ENCODE assay signal across 16 cellular contexts in genomic region chr1:3596663-3597598, GRCh38. TPM values are rescaled to one million over a fixed set of nuclear protein-coding genes. Genes with fewer than 3 reads are reported as not detected.
DNase-seq lines count a peak whose midpoint lies in the region; ATAC-seq and TF ChIP-seq lines count a peak whose summit lies in the region.
"Had no signal": no experiment of that assay in that cellular context is flagged by ENCODE, and none has a peak within 500 bp of the region (broad histone marks: within the 10 kb centered on the region; RNA-seq: fewer than 3 reads in every experiment).

No MANE protein-coding gene starts in this region.

- H3K36me3 ChIP-seq in GM23338 (ENCODE audit: insufficient read depth), result no peaks in the 10 kb centered on the region
- H3K36me3 ChIP-seq: upper lobe of left lung had no signal

- no peaks in the 10 kb centered on the region for H3K9me2 ChIP-seq in GM23338 (ENCODE audit: insufficient read depth)

- intact Hi-C loops in CD4-positive, alpha-beta T cell (cut with DNase I, micrococcal nuclease), result no loop called here
- intact Hi-C loops in natural killer cell (cut with micrococcal nuclease), result no loop called here

- peaks cover 19% of the 10 kb centered on the region for H3K4me1 Mint-ChIP-seq in CD4-positive, alpha-beta T cell (ENCODE audit: low read depth)
- H3K4me1 Mint-ChIP-seq in GM23338, result peaks cover 27% of the 10 kb centered on the region
- peaks cover 15% of the 10 kb centered on the region for H3K4me1 Mint-ChIP-seq in activated T-cell treated with anti-CD3 and anti-CD28 coated beads, Interleukin-2, amount 50 U/mL, for 4 hours (ENCODE audit: low read depth)
- peaks cover 28 to 52% of the 10 kb centered on the region in 2 donors for H3K4me1 Mint-ChIP-seq in natural killer cell

- H3K9me3 ChIP-seq in CD4-positive, alpha-beta T cell (ENCODE audit: control insufficient read depth, low read length), result no peaks in the 10 kb centered on the region
- H3K9me3 ChIP-seq: mucosa of descending colon, upper lobe of left lung had no signal

- TF ChIP-seq CTCF in CD4-positive, alpha-beta T cell (IDR thresholded peaks at IDR 0.05), result no peak
- TF ChIP-seq CTCF in GM23338 (conservative IDR thresholded peaks at IDR 0.05; ENCODE audit: low read depth in 2 of 2) (no peak), natural killer cell (IDR thresholded peaks at IDR 0.05) (no peak)

- H3K4me3 Mint-ChIP-seq in CD4-positive, alpha-beta T cell, result peak overlapping the region; percentile 78
- H3K4me3 Mint-ChIP-seq in GM23338, result no peak overlapping the region
- H3K4me3 Mint-ChIP-seq in activated T-cell treated with anti-CD3 and anti-CD28 coated beads, Interleukin-2, amount 50 U/mL, for 4 hours, result peak overlapping the region; percentile 44
- H3K4me3 Mint-ChIP-seq in natural killer cell, result peak overlapping the region; percentile 91

- H3K27ac ChIP-seq in CD4-positive, alpha-beta T cell (ENCODE audit: low read depth, low read length), result no peak overlapping the region
- no peak overlapping the region for H3K27ac ChIP-seq in GM23338 (ENCODE audit: low read depth)
- H3K27ac ChIP-seq: parathyroid adenoma, upper lobe of left lung had no signal

- H2AFZ ChIP-seq in GM23338, result no peak overlapping the region
- H2AFZ ChIP-seq: parathyroid adenoma had no signal

- no peaks in the 10 kb centered on the region for H3K36me3 Mint-ChIP-seq in CD4-positive, alpha-beta T cell (ENCODE audit: low read depth)
- H3K36me3 Mint-ChIP-seq in GM23338 (ENCODE audit: low read depth) (no peaks in the 10 kb centered on the region; the same call in 2 of the 3 replicates), natural killer cell (no peaks in the 10 kb centered on the region)
- no peaks in the 10 kb centered on the region for H3K36me3 Mint-ChIP-seq in activated T-cell treated with anti-CD3 and anti-CD28 coated beads, Interleukin-2, amount 50 U/mL, for 4 hours (ENCODE audit: insufficient read depth)

- peak; percentile 42 for ATAC-seq in CD4-positive, alpha-beta T cell (ENCODE audit: poor library complexity)
- no peak for ATAC-seq in GM23338
- peak; percentile 7 to 13 for ATAC-seq in activated T-cell treated with anti-CD3 and anti-CD28 coated beads, Interleukin-2, amount 50 U/mL, for 4 hours
- peak in 2 of 3 donors; percentile 2 to 10 for ATAC-seq in natural killer cell

- no peaks in the 10 kb centered on the region for H4K20me1 ChIP-seq in GM23338 (replicated peaks; ENCODE audit: insufficient read depth)

- DNase-seq in CD4-positive, alpha-beta T cell, result no peak
- no peak for DNase-seq in GM23338 (ENCODE audit: low spot score)
- no peak for DNase-seq in activated T-cell treated with anti-CD3 and anti-CD28 coated beads, Interleukin-2, amount 50 U/mL, for 4 hours
- DNase-seq in natural killer cell, result no peak
- no peak for DNase-seq in SIG-M5 (lab: John Stamatoyannopoulos, UW)
- DNase-seq in NCI-H226, result no peak
- DNase-seq in NCI-H526 treated with DMSO at 0.1 percent for 48 hours (lab: John Stamatoyannopoulos, UW), result no peak
- DNase-seq: foreskin fibroblast; mucosa of descending colon; stimulated activated CD4-positive, alpha-beta T cell treated with anti-CD3 and anti-CD28 coated beads, Interleukin-4, amount 100 ng/mL, for 4 hours; T-helper 9 cell had no signal

- no peak overlapping the region for H3K4me3 ChIP-seq in GM23338
- H3K4me3 ChIP-seq: mucosa of descending colon had no signal

- no peaks in the 10 kb centered on the region for H3K27me3 Mint-ChIP-seq in CD4-positive, alpha-beta T cell
- H3K27me3 Mint-ChIP-seq in GM23338 (ENCODE audit: insufficient read depth, low read depth, poor library complexity) (peaks cover 4% of the 10 kb centered on the region), natural killer cell (ENCODE audit: low read depth in 2 of 2) (no peaks in the 10 kb centered on the region)
- H3K27me3 Mint-ChIP-seq in activated T-cell treated with anti-CD3 and anti-CD28 coated beads, Interleukin-2, amount 50 U/mL, for 4 hours (ENCODE audit: low read depth), result peaks cover 1% of the 10 kb centered on the region

- 0 out of 2 replicates have a peak, but pooled peaks cover 3% of the 10 kb centered on the region for H3F3A ChIP-seq in GM23338 (replicated peaks; ENCODE audit: low read depth)

- CTCF ChIA-PET in CD4-positive, alpha-beta T cell (lab: Charles Lee), result no interaction called here

- no peaks in the 10 kb centered on the region for H3K79me2 ChIP-seq in GM23338 (replicated peaks; ENCODE audit: insufficient read depth)
- H3K79me2 ChIP-seq: parathyroid adenoma had no signal

- no peaks in the 10 kb centered on the region for H3K9me3 Mint-ChIP-seq in CD4-positive, alpha-beta T cell
- no peaks in the 10 kb centered on the region for H3K9me3 Mint-ChIP-seq in GM23338
- no peaks in the 10 kb centered on the region for H3K9me3 Mint-ChIP-seq in activated T-cell treated with anti-CD3 and anti-CD28 coated beads, Interleukin-2, amount 50 U/mL, for 4 hours
- H3K9me3 Mint-ChIP-seq in natural killer cell, result no peaks in the 10 kb centered on the region
- H3K9me3 Mint-ChIP-seq: activated T-helper 2 cell treated with anti-CD3 and anti-CD28 coated beads, Interferon-gamma antibody, Interleukin-2, Interleukin-4, amounts not matched to agents 10 μg/mL and 5 μg/mL and 100 μg/mL, durations not matched to agents 14 hours and 24 hours and 36 hours had no signal

- no peak overlapping the region for H3K4me2 ChIP-seq in GM23338

- H3K4me1 ChIP-seq in GM23338 (ENCODE audit: insufficient read depth), result peaks cover 20% of the 10 kb centered on the region; the same call in 1 of the 2 replicates
- H3K4me1 ChIP-seq: parathyroid adenoma had no signal

- H3K27me3 ChIP-seq in CD4-positive, alpha-beta T cell (ENCODE audit: control insufficient read depth, insufficient read depth, low read length), result no peaks in the 10 kb centered on the region
- no peaks in the 10 kb centered on the region for H3K27me3 ChIP-seq in GM23338 (ENCODE audit: insufficient read depth)
- H3K27me3 ChIP-seq: upper lobe of left lung had no signal

- POLR2A ChIA-PET in CD4-positive, alpha-beta T cell (lab: Charles Lee), result no interaction called here

- H3K27ac Mint-ChIP-seq in CD4-positive, alpha-beta T cell, result peak overlapping the region; percentile 68
- H3K27ac Mint-ChIP-seq in GM23338 (peak overlapping the region; percentile 50; the same call in 1 of the 2 replicates), natural killer cell (peak overlapping the region; percentile 84 to 93)
- H3K27ac Mint-ChIP-seq: activated T-helper 2 cell treated with anti-CD3 and anti-CD28 coated beads, Interferon-gamma antibody, Interleukin-2, Interleukin-4, amounts not matched to agents 10 μg/mL and 5 μg/mL and 100 μg/mL, durations not matched to agents 14 hours and 24 hours and 36 hours had no signal

TF ChIP-seq in GM23338, 12 proteins besides CTCF, POLR2A, EP300 and RAD21 (continues in another document):
- TF ChIP-seq EZH2 (IDR thresholded peaks at IDR 0.05; ENCODE audit: low read depth, unreplicated experiment), result no peak
- no peak for TF ChIP-seq POLR2AphosphoS5 (IDR thresholded peaks at IDR 0.05; ENCODE audit: low read depth)

RNA-seq across cellular contexts. Expression of gene MEGF6, which starts 14.4 kb away (rescaled TPM):
- total RNA-seq in CD4-positive, alpha-beta T cell, result 10 to 100 TPM; 57.5 to 62.2 TPM
- total RNA-seq in GM23338 (2014; rRNA removed; shearing (Covaris generic)), result 15.4 and 21.4 TPM in 2 replicates
- 4.0 and 4.7 TPM in 2 replicates for polyA plus RNA-seq in GM23338 (2016; fragmentation: Nextera tagmentation; extraction: Ambion mirVana)
- under 1 TPM; 0.43 to 0.98 (median 0.84) TPM for total RNA-seq in activated T-cell treated with anti-CD3 and anti-CD28 coated beads, Interleukin-2, amount 50 U/mL, for 4 hours
- 10 to 100 TPM in 1 of 3 donors, 1 to 10 TPM in 2; 3.1 to 15.6 (median 5.1) TPM for total RNA-seq in natural killer cell

RNA-seq across cellular contexts. Expression of gene TPRG1L, which starts 27.9 kb away (rescaled TPM):
- total RNA-seq in CD4-positive, alpha-beta T cell, result 10 to 100 TPM; 46.5 to 48.3 TPM
- total RNA-seq in GM23338 (2014; rRNA removed; shearing (Covaris generic)), result 20.3 and 24.4 TPM in 2 replicates
- polyA plus RNA-seq in GM23338 (2016; fragmentation: Nextera tagmentation; extraction: Ambion mirVana), result 6.2 and 6.6 TPM in 2 replicates
- total RNA-seq in activated T-cell treated with anti-CD3 and anti-CD28 coated beads, Interleukin-2, amount 50 U/mL, for 4 hours, result 10 to 100 TPM; 15.0 to 17.6 (median 16.0) TPM
- total RNA-seq in natural killer cell, result 10 to 100 TPM; 36.2 to 46.7 (median 37.9) TPM

RNA-seq across cellular contexts. Expression of gene WRAP73, which starts 53.0 kb away (rescaled TPM):
- total RNA-seq in CD4-positive, alpha-beta T cell, result 10 to 100 TPM; 22.3 to 22.7 TPM
- 40.8 and 43.3 TPM in 2 replicates for total RNA-seq in GM23338 (2014; rRNA removed; shearing (Covaris generic))
- 22.6 and 24.4 TPM in 2 replicates for polyA plus RNA-seq in GM23338 (2016; fragmentation: Nextera tagmentation; extraction: Ambion mirVana)
- 10 to 100 TPM; 32.7 to 36.3 (median 34.5) TPM for total RNA-seq in activated T-cell treated with anti-CD3 and anti-CD28 coated beads, Interleukin-2, amount 50 U/mL, for 4 hours
- 10 to 100 TPM; 27.8 to 35.4 (median 30.1) TPM for total RNA-seq in natural killer cell

RNA-seq across cellular contexts. Expression of gene TP73, which starts 55.4 kb away (rescaled TPM):
- total RNA-seq in CD4-positive, alpha-beta T cell, result not detected
- total RNA-seq in GM23338 (2014; rRNA removed; shearing (Covaris generic)), result 1.8 and 3.4 TPM in 2 replicates
- 1.4 and 1.8 TPM in 2 replicates for polyA plus RNA-seq in GM23338 (2016; fragmentation: Nextera tagmentation; extraction: Ambion mirVana)
- total RNA-seq in activated T-cell treated with anti-CD3 and anti-CD28 coated beads, Interleukin-2, amount 50 U/mL, for 4 hours, result under 1 TPM; 0.05 to 0.16 (median 0.08) TPM
- total RNA-seq in natural killer cell, result under 1 TPM; 0.28 to 0.50 (median 0.39) TPM
- total RNA-seq: skeletal muscle tissue had no signal
- polyA plus RNA-seq: BJ had no signal
